Comparison of ENCODE assay signal across 1 cellular context in the genomic region with DNA sequence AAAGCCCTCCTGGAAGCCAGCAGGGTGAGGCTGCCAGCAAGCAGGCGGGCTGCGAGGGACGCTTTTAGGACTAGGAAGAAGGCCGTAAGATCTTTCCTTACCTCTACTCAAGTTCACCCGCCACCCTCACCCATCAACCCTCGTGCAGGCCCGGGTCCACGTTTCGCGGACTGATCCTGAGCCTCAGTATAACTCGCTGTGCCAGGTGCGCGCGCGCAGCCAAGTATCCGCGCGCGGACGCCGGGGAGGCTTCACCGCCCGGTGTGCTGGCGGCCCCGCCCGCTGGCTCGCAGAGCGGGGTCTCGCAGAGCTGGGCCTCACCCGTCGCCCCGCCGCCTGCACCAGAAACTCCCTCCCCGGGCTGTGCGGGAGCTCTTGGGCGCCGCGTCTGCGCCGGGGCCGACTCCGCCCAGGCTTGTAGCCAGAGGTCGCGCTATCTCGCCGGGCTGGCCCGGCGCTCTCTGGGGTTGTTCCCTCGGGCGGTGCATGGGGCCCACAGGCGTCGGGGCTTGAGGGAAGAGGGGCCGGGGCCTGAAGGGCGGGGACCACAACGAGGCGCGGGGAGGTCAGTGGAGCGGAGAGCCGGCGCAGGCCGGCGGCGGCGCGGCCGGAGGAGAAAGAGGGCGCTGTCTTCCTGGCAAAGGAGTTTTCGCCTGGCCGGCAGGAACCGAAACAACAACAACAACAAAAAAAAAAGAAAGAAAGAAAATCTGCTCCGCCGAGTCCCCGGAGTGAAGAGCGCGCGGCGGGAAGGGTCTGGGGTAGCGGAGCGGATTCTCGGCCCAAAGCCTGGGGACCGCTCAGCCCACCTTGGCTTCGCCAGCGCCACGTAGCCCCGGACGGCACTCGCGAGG.
TF ChIP-seq lines count a peak whose summit lies in the region.

No MANE protein-coding gene starts in this region.

TF ChIP-seq in HepG2, 621 proteins besides CTCF, POLR2A, EP300 and RAD21 (continued from another document and continues in another):
- TF ChIP-seq IKZF4 (CRISPR knock-in tag; IDR thresholded peaks at IDR 0.05; ENCODE audit: borderline replicate concordance, low read depth, not compliant biosample characterization): no peak
- TF ChIP-seq ZSCAN21 (CRISPR knock-in tag; IDR thresholded peaks at IDR 0.05; ENCODE audit: borderline replicate concordance): peak; percentile 52; the same call in 1 of the 2 replicates
- TF ChIP-seq ZNF577 (CRISPR knock-in tag; IDR thresholded peaks at IDR 0.05; ENCODE audit: borderline replicate concordance, low read depth): no peak
- no peak for TF ChIP-seq TP53 (CRISPR knock-in tag; conservative IDR thresholded peaks at IDR 0.05)
- no peak for TF ChIP-seq NPAS2 (CRISPR knock-in tag; IDR thresholded peaks at IDR 0.05; ENCODE audit: borderline replicate concordance)
- 0 out of 2 replicates have a peak, but pooled peaks have one; percentile 54 for TF ChIP-seq ZNF230 (CRISPR knock-in tag; IDR thresholded peaks at IDR 0.05)
- TF ChIP-seq ZNF343 (CRISPR knock-in tag; IDR thresholded peaks at IDR 0.05): 0 out of 2 replicates have a peak, but pooled peaks have one; percentile 25
- TF ChIP-seq, protein P1, sequence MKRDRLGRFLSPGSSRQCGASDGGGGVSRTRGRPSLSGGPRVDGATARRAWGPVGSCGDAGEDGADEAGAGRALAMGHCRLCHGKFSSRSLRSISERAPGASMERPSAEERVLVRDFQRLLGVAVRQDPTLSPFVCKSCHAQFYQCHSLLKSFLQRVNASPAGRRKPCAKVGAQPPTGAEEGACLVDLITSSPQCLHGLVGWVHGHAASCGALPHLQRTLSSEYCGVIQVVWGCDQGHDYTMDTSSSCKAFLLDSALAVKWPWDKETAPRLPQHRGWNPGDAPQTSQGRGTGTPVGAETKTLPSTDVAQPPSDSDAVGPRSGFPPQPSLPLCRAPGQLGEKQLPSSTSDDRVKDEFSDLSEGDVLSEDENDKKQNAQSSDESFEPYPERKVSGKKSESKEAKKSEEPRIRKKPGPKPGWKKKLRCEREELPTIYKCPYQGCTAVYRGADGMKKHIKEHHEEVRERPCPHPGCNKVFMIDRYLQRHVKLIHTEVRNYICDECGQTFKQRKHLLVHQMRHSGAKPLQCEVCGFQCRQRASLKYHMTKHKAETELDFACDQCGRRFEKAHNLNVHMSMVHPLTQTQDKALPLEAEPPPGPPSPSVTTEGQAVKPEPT (CRISPR knock-in tag; IDR thresholded peaks at IDR 0.05; ENCODE audit: low read depth): 0 out of 2 replicates have a peak, but pooled peaks have one; percentile 44
- no peak for TF ChIP-seq PRMT3 (CRISPR knock-in tag; IDR thresholded peaks at IDR 0.05; ENCODE audit: borderline replicate concordance, low read depth)
- no peak for TF ChIP-seq ZNF597 (CRISPR knock-in tag; IDR thresholded peaks at IDR 0.05)
- no peak for TF ChIP-seq HOXA5 (CRISPR knock-in tag; IDR thresholded peaks at IDR 0.05)
- TF ChIP-seq, protein P2, sequence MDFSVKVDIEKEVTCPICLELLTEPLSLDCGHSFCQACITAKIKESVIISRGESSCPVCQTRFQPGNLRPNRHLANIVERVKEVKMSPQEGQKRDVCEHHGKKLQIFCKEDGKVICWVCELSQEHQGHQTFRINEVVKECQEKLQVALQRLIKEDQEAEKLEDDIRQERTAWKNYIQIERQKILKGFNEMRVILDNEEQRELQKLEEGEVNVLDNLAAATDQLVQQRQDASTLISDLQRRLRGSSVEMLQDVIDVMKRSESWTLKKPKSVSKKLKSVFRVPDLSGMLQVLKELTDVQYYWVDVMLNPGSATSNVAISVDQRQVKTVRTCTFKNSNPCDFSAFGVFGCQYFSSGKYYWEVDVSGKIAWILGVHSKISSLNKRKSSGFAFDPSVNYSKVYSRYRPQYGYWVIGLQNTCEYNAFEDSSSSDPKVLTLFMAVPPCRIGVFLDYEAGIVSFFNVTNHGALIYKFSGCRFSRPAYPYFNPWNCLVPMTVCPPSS (IDR thresholded peaks at IDR 0.05): no peak
- no peak for TF ChIP-seq THAP9 (CRISPR knock-in tag; IDR thresholded peaks at IDR 0.05; ENCODE audit: borderline replicate concordance)
- peak; percentile 8; the same call in 1 of the 2 replicates for TF ChIP-seq RXRB (CRISPR knock-in tag; IDR thresholded peaks at IDR 0.05; ENCODE audit: borderline replicate concordance)
- TF ChIP-seq FOXP1 (IDR thresholded peaks at IDR 0.05): no peak
- no peak; the same call in 1 of the 2 replicates for TF ChIP-seq FOXP1 (CRISPR knock-in tag; IDR thresholded peaks at IDR 0.05)
- TF ChIP-seq, protein P3, sequence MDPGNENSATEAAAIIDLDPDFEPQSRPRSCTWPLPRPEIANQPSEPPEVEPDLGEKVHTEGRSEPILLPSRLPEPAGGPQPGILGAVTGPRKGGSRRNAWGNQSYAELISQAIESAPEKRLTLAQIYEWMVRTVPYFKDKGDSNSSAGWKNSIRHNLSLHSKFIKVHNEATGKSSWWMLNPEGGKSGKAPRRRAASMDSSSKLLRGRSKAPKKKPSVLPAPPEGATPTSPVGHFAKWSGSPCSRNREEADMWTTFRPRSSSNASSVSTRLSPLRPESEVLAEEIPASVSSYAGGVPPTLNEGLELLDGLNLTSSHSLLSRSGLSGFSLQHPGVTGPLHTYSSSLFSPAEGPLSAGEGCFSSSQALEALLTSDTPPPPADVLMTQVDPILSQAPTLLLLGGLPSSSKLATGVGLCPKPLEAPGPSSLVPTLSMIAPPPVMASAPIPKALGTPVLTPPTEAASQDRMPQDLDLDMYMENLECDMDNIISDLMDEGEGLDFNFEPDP (CRISPR knock-in tag; conservative IDR thresholded peaks at IDR 0.05): no peak
- no peak for TF ChIP-seq FOXK2 (IDR thresholded peaks at IDR 0.05)
- TF ChIP-seq, protein P4, sequence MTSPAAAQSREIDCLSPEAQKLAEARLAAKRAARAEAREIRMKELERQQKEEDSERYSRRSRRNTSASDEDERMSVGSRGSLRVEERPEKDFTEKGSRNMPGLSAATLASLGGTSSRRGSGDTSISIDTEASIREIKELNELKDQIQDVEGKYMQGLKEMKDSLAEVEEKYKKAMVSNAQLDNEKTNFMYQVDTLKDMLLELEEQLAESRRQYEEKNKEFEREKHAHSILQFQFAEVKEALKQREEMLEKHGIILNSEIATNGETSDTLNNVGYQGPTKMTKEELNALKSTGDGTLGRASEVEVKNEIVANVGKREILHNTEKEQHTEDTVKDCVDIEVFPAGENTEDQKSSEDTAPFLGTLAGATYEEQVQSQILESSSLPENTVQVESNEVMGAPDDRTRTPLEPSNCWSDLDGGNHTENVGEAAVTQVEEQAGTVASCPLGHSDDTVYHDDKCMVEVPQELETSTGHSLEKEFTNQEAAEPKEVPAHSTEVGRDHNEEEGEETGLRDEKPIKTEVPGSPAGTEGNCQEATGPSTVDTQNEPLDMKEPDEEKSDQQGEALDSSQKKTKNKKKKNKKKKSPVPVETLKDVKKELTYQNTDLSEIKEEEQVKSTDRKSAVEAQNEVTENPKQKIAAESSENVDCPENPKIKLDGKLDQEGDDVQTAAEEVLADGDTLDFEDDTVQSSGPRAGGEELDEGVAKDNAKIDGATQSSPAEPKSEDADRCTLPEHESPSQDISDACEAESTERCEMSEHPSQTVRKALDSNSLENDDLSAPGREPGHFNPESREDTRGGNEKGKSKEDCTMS (CRISPR knock-in tag; conservative IDR thresholded peaks at IDR 0.05): no peak
- peak; percentile 64; the same call in 1 of the 2 replicates for TF ChIP-seq ZFP91 (CRISPR knock-in tag; IDR thresholded peaks at IDR 0.05; ENCODE audit: borderline replicate concordance)
- no peak; the same call in 1 of the 2 replicates for TF ChIP-seq ARNT2 (CRISPR knock-in tag; IDR thresholded peaks at IDR 0.05; ENCODE audit: low read depth)
- TF ChIP-seq GFI1 (CRISPR knock-in tag; IDR thresholded peaks at IDR 0.05; ENCODE audit: borderline replicate concordance): peak; percentile 60; the same call in 1 of the 2 replicates
- no peak; the same call in 1 of the 2 replicates for TF ChIP-seq PHF20 (CRISPR knock-in tag; IDR thresholded peaks at IDR 0.05)
- TF ChIP-seq ZNF564 (CRISPR knock-in tag; IDR thresholded peaks at IDR 0.05): 0 out of 2 replicates have a peak, but pooled peaks have one; percentile 41
- TF ChIP-seq, protein P5, sequence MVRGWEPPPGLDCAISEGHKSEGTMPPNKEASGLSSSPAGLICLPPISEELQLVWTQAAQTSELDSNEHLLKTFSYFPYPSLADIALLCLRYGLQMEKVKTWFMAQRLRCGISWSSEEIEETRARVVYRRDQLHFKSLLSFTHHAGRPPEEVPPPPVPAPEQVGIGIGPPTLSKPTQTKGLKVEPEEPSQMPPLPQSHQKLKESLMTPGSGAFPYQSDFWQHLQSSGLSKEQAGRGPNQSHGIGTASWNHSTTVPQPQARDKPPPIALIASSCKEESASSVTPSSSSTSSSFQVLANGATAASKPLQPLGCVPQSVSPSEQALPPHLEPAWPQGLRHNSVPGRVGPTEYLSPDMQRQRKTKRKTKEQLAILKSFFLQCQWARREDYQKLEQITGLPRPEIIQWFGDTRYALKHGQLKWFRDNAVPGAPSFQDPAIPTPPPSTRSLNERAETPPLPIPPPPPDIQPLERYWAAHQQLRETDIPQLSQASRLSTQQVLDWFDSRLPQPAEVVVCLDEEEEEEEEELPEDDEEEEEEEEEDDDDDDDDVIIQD (CRISPR knock-in tag; IDR thresholded peaks at IDR 0.05; ENCODE audit: low read depth): no peak
- 0 out of 2 replicates have a peak, but pooled peaks have one; percentile 18 for TF ChIP-seq ZBTB7A (CRISPR knock-in tag; IDR thresholded peaks at IDR 0.05)
- TF ChIP-seq RFXAP (CRISPR knock-in tag; IDR thresholded peaks at IDR 0.05; ENCODE audit: borderline replicate concordance): peak; percentile 26; the same call in 1 of the 2 replicates
- TF ChIP-seq POLR2AphosphoS2 (IDR thresholded peaks at IDR 0.05; ENCODE audit: low read depth, low read length): no peak
- no peak for TF ChIP-seq KDM1A (CRISPR knock-in tag; IDR thresholded peaks at IDR 0.05)
- TF ChIP-seq ZNF251 (CRISPR knock-in tag; IDR thresholded peaks at IDR 0.05): no peak
- TF ChIP-seq DR1 (CRISPR knock-in tag; IDR thresholded peaks at IDR 0.05): peak; percentile 70; the same call in 1 of the 2 replicates
- TF ChIP-seq ZNF124 (CRISPR knock-in tag; IDR thresholded peaks at IDR 0.05): no peak
- TF ChIP-seq, protein P6, sequence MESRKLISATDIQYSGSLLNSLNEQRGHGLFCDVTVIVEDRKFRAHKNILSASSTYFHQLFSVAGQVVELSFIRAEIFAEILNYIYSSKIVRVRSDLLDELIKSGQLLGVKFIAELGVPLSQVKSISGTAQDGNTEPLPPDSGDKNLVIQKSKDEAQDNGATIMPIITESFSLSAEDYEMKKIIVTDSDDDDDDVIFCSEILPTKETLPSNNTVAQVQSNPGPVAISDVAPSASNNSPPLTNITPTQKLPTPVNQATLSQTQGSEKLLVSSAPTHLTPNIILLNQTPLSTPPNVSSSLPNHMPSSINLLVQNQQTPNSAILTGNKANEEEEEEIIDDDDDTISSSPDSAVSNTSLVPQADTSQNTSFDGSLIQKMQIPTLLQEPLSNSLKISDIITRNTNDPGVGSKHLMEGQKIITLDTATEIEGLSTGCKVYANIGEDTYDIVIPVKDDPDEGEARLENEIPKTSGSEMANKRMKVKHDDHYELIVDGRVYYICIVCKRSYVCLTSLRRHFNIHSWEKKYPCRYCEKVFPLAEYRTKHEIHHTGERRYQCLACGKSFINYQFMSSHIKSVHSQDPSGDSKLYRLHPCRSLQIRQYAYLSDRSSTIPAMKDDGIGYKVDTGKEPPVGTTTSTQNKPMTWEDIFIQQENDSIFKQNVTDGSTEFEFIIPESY (CRISPR knock-in tag; IDR thresholded peaks at IDR 0.05): peak; percentile 98
- no peak for TF ChIP-seq ZIK1 (CRISPR knock-in tag; IDR thresholded peaks at IDR 0.05; ENCODE audit: borderline replicate concordance, low read depth)
- TF ChIP-seq ZFX (CRISPR knock-in tag; IDR thresholded peaks at IDR 0.05; ENCODE audit: low read depth): peak; percentile 80
- TF ChIP-seq TBX2 (CRISPR knock-in tag; IDR thresholded peaks at IDR 0.05; ENCODE audit: borderline replicate concordance): peak; percentile 25; the same call in 1 of the 2 replicates
- no peak for TF ChIP-seq JUNB (CRISPR knock-in tag; IDR thresholded peaks at IDR 0.05; ENCODE audit: borderline replicate concordance)
- peak; percentile 51; the same call in 1 of the 2 replicates for TF ChIP-seq ZNF350 (CRISPR knock-in tag; IDR thresholded peaks at IDR 0.05; ENCODE audit: borderline replicate concordance, low read depth)
- no peak for TF ChIP-seq HMGA1 (CRISPR knock-in tag; conservative IDR thresholded peaks at IDR 0.05)
- peak; percentile 46; the same call in 1 of the 2 replicates for TF ChIP-seq TMF1 (CRISPR knock-in tag; IDR thresholded peaks at IDR 0.05; ENCODE audit: low read depth)
- no peak for TF ChIP-seq ZBTB21 (CRISPR knock-in tag; IDR thresholded peaks at IDR 0.05)
- peak; percentile 52; the same call in 1 of the 2 replicates for TF ChIP-seq ZNF556 (CRISPR knock-in tag; IDR thresholded peaks at IDR 0.05; ENCODE audit: borderline replicate concordance)
